In genomic region chr15:88204584-88204983, GRCh38 we compare ENCODE assay signal across 20 cellular contexts. TPM values are rescaled to one million over a fixed set of nuclear protein-coding genes. Genes with fewer than 3 reads are reported as not detected.
DNase-seq lines count a peak whose midpoint lies in the region; ATAC-seq, FAIRE-seq and TF ChIP-seq lines count a peak whose summit lies in the region.
"Had no signal": no experiment of that assay in that cellular context is flagged by ENCODE, and none has a peak within 500 bp of the region (broad histone marks: within the 10 kb centered on the region; RNA-seq: fewer than 3 reads in every experiment).

No MANE protein-coding gene starts in this region.

- DNase-seq in HCT116 (ENCODE audit: low read depth, low spot score): no peak
- peak; percentile 36 for DNase-seq in SW480 (ENCODE audit: low spot score)
- peak; percentile 37 for DNase-seq in iPS-NIHi7 (ENCODE audit: extremely low spot score)
- DNase-seq in urothelium cell line (ENCODE audit: low spot score): peak; percentile 61
- no peak for DNase-seq in H7
- DNase-seq: ACHN; BE2C; C1 segment of cervical spinal cord; Caco-2; CD4-positive, CD25-positive, alpha-beta regulatory T cell; CD8-positive, alpha-beta memory T cell; GDM1 had no signal

- TF ChIP-seq RAD21 in HCT116 (IDR thresholded peaks at IDR 0.05; ENCODE audit: low read depth): no peak

- no peak overlapping the region for H3K27ac ChIP-seq in HCT116 (ENCODE audit: low read depth, low read length)
- no peak overlapping the region for H3K27ac ChIP-seq in gastroesophageal sphincter

- WGBS in gastroesophageal sphincter (ENCODE audit: low coverage in 1 of 2), 2 donors: 83 to 90% methylated on average over 1 of the region's 4 CpGs

- TF ChIP-seq CTCF in HCT116 (IDR thresholded peaks at IDR 0.05 in 2 of 3, conservative IDR thresholded peaks at IDR 0.05 in 1 of 3; ENCODE audit: borderline replicate concordance in 1 of 3, insufficient read depth in 1 of 3, low read depth in 2 of 3, low read length in 2 of 3) (no peak), gastroesophageal sphincter (IDR thresholded peaks at IDR 0.05) (no peak)

- TF ChIP-seq EP300 in gastroesophageal sphincter (IDR thresholded peaks at IDR 0.05): no peak

- H3K36me3 ChIP-seq in HCT116 (ENCODE audit: control insufficient read depth in 1 of 2, insufficient read depth in 2 of 2, low read length in 2 of 2): no peaks in the 10 kb centered on the region
- H3K36me3 ChIP-seq in H7 (replicated peaks; ENCODE audit: control insufficient read depth, insufficient read depth, low read length): no peaks in the 10 kb centered on the region
- no peaks in the 10 kb centered on the region for H3K36me3 ChIP-seq in gastroesophageal sphincter
- H3K36me3 ChIP-seq: BE2C had no signal

- H3K4me1 ChIP-seq in HCT116 (ENCODE audit: control insufficient read depth in 1 of 2, insufficient read depth in 2 of 2, low read length in 2 of 2) (peaks cover 6 to 8% of the 10 kb centered on the region in 2 experiments; a peak in 2 of 4 replicates), gastroesophageal sphincter (no peaks in the 10 kb centered on the region)
- H3K4me1 ChIP-seq: BE2C, Caco-2 had no signal

- H3K9me2 ChIP-seq in HCT116 (ENCODE audit: insufficient read depth): no peaks in the 10 kb centered on the region

- H3K9me3 ChIP-seq in HCT116 (ENCODE audit: control insufficient read depth in 1 of 2, insufficient read depth in 1 of 2, low read depth in 1 of 2, low read length in 2 of 2) (no peaks in the 10 kb centered on the region), gastroesophageal sphincter (no peaks in the 10 kb centered on the region)
- H3K9me3 ChIP-seq: BE2C, Caco-2 had no signal

- no peaks in the 10 kb centered on the region for H3K79me2 ChIP-seq in HCT116 (ENCODE audit: insufficient read depth, low read length)

- intact Hi-C loops in HCT116 (cut with micrococcal nuclease): no loop called here

- peak overlapping the region; percentile 7; the same call in 1 of the 2 replicates for H3K4me2 ChIP-seq in HCT116 (ENCODE audit: low read length)
- H3K4me2 ChIP-seq: GM23338 had no signal

- no peaks in the 10 kb centered on the region for H4K20me1 ChIP-seq in HCT116 (ENCODE audit: insufficient read depth)

- peak; percentile 73 for ATAC-seq in HCT116
- no peak for ATAC-seq in HG03045 (IDR thresholded peaks at IDR 0.05; ENCODE audit: unreplicated experiment)
- ATAC-seq in gastroesophageal sphincter: no peak
- ATAC-seq: GM23338 had no signal

- no peak overlapping the region for H3K9ac ChIP-seq in HCT116 (ENCODE audit: low read length)

- POLR2A ChIA-PET in HCT116 (lab: Charles Lee): no interaction called here

- H3K27me3 ChIP-seq in HCT116 (ENCODE audit: insufficient read depth, low read length): peaks cover 24% of the 10 kb centered on the region
- H3K27me3 ChIP-seq in H7 (ENCODE audit: control insufficient read depth, insufficient read depth, low read length): no peaks in the 10 kb centered on the region
- H3K27me3 ChIP-seq in gastroesophageal sphincter: peaks cover 7% of the 10 kb centered on the region
- H3K27me3 ChIP-seq: BE2C had no signal

- H3K4me3 ChIP-seq in HCT116 (replicated peaks in 1 of 2; ENCODE audit: low read depth in 1 of 2, low read length in 2 of 2) (no peak overlapping the region), H7 (ENCODE audit: insufficient read depth, low read depth, low read length) (no peak overlapping the region), gastroesophageal sphincter (no peak overlapping the region)
- H3K4me3 ChIP-seq: GM23338 had no signal

- CTCF ChIA-PET in HCT116 (lab: Charles Lee): no interaction called here

- no peak overlapping the region for H2AFZ ChIP-seq in HCT116 (ENCODE audit: low read depth, low read length, poor library complexity, severe bottlenecking)
- H2AFZ ChIP-seq: GM23338 had no signal

- BruUV-seq in HCT116 (replicated peaks; lab: Mats Ljungman, UMichigan): no TSS peak

- no peak for TF ChIP-seq POLR2A in HCT116 (IDR thresholded peaks at IDR 0.05; ENCODE audit: borderline replicate concordance, extremely low read depth, insufficient read depth, insufficient read length)
- no peak for TF ChIP-seq POLR2A in gastroesophageal sphincter (IDR thresholded peaks at IDR 0.05)

- FAIRE-seq in urothelium cell line (lab: Jason Lieb, UNC): no peak
- FAIRE-seq: A204.1, D721Med, GM12892, GM18507, H54 had no signal

- RAD21 ChIA-PET in HCT116 (lab: Charles Lee; ENCODE audit: low non-redundant PET in 1 of 2, low total read pairs in 2 of 2, uncharacterized antibody in 2 of 2, unreplicated experiment in 2 of 2): no interaction called here

TF ChIP-seq in HCT116, 20 proteins besides CTCF, POLR2A, EP300 and RAD21:
- TF ChIP-seq JUND (IDR thresholded peaks at IDR 0.05): no peak
- no peak for TF ChIP-seq FOSL1 (IDR thresholded peaks at IDR 0.05; ENCODE audit: low read depth)
- TF ChIP-seq EZH2phosphoT487 (IDR thresholded peaks at IDR 0.05; ENCODE audit: borderline replicate concordance): no peak
- no peak for TF ChIP-seq MAX (IDR thresholded peaks at IDR 0.05)
- no peak for TF ChIP-seq REST (IDR thresholded peaks at IDR 0.05; ENCODE audit: low read depth)
- no peak for TF ChIP-seq EZH2 (IDR thresholded peaks at IDR 0.05)
- TF ChIP-seq TCF7L2 (IDR thresholded peaks at IDR 0.05; ENCODE audit: borderline replicate concordance, extremely low read depth, insufficient read depth, insufficient read length): no peak
TF ChIP-seq in HCT116: peak in this region for 0.

RNA-seq across cellular contexts. Expression of gene NTRK3, which starts 52.0 kb away (rescaled TPM):
- total RNA-seq in HCT116 (2021; ENCODE audit: unreplicated experiment) (not detected), gastroesophageal sphincter (1 to 10 TPM in 3 of 4 donors, under 1 TPM in 1; 0.47 to 4.3 (median 1.5) TPM)
- not detected in 2 replicates for polyA plus RNA-seq in HCT116 (2012)
- total RNA-seq in H7 (2014; rRNA removed; shearing (Covaris generic)): 2.3 and 3.5 TPM in 2 replicates
- total RNA-seq: Caco-2; CD4-positive, CD25-positive, alpha-beta regulatory T cell had no signal
- polyA plus RNA-seq: CD4-positive, CD25-positive, alpha-beta regulatory T cell; CD8-positive, alpha-beta memory T cell had no signal

Comparison
In these comparisons a context has a peak if more than half of its experiments do, and no peak if none do; other contexts are left out.
1. DNase-seq: peak in SW480 (single experiment), iPS-NIHi7 (single experiment) and urothelium cell line (single experiment); none in HCT116 (single experiment) and H7 (single experiment).